ENCODE assay signal across 4 cellular contexts in genomic region chr4:80342684-80343083, GRCh38. TPM values are rescaled to one million over a fixed set of nuclear protein-coding genes. Genes with fewer than 3 reads are reported as not detected.
"Had no signal": no experiment of that assay in that cellular context is flagged by ENCODE, and none has a peak within 500 bp of the region (broad histone marks: within the 10 kb centered on the region; RNA-seq: fewer than 3 reads in every experiment).

No MANE protein-coding gene starts in this region.

RNA-seq across cellular contexts. Expression of gene CFAP299, which starts 7.2 kb away (rescaled TPM):
- total RNA-seq: GM23338, H1, H7, H9 had no signal
